18 cellular contexts compared by ENCODE assay signal in the genomic region with DNA sequence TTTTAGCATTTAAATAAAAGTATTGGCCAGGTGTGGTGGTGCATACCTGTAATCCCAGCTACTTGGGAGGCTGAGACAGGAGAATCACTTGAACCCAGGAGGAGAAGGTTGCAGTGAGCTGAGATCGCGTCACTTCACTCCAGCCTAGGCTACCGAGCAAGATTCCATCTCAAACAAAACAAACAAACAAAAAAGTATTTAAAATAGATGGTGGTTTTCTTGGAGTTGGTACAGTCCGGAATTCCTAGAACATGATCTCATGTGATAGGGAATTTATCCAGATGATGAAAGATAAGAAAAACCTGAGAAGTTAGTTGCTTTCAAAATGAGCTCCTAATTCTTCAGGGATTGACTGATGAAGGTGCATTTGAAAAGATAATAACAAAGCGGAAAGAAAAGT.
DNase-seq lines count a peak whose midpoint lies in the region; ATAC-seq and TF ChIP-seq lines count a peak whose summit lies in the region.
"Had no signal": no experiment of that assay in that cellular context is flagged by ENCODE, and none has a peak within 500 bp of the region (broad histone marks: within the 10 kb centered on the region; RNA-seq: fewer than 3 reads in every experiment).

No MANE protein-coding gene starts in this region.

- H3K4me1 ChIP-seq in GM23248 (ENCODE audit: insufficient read depth) = peaks cover 28% of the 10 kb centered on the region
- H3K4me1 ChIP-seq in SJSA1 (replicated peaks) = peaks cover 28% of the 10 kb centered on the region

- 95 to 98% methylated on average over 5 of the region's 5 CpGs for WGBS in GM23248 (ENCODE audit: low coverage in 1 of 2, low lambda C conversion rate in 2 of 2, missing lambda C conversion rate in 2 of 2), 2 experiments

- H3K79me2 ChIP-seq in GM23248 (ENCODE audit: insufficient read depth) = peaks cover 100% of the 10 kb centered on the region

- in situ Hi-C loops in GM23248 (cut with MboI) = no loop called here

- no peak overlapping the region for H3K27ac ChIP-seq in GM23248
- H3K27ac ChIP-seq in SJSA1 = peak overlapping the region; percentile 41
- H3K27ac ChIP-seq: dorsolateral prefrontal cortex, gastroesophageal sphincter, testis had no signal

- H3K9me3 ChIP-seq in GM23248 (ENCODE audit: low read depth) = no peaks in the 10 kb centered on the region
- H3K9me3 ChIP-seq in SJSA1 (replicated peaks) = no peaks in the 10 kb centered on the region; the same call in 1 of the 2 replicates
- H3K9me3 ChIP-seq: gastroesophageal sphincter, testis had no signal

- intact Hi-C loops in activated T-helper 2 cell treated with anti-CD3 and anti-CD28 coated beads, Interferon-gamma antibody, Interleukin-2, Interleukin-4, amounts not matched to agents 10 μg/mL and 5 μg/mL and 100 μg/mL, durations not matched to agents 14 hours and 24 hours and 36 hours (cut with micrococcal nuclease) = no loop called here

- no peaks in the 10 kb centered on the region for H3K27me3 Mint-ChIP-seq in activated T-helper 2 cell treated with anti-CD3 and anti-CD28 coated beads, Interferon-gamma antibody, Interleukin-2, Interleukin-4, amounts not matched to agents 10 μg/mL and 5 μg/mL and 100 μg/mL, durations not matched to agents 14 hours and 24 hours and 36 hours (ENCODE audit: low read depth)
- H3K27me3 Mint-ChIP-seq: activated naive CD8-positive, alpha-beta T cell treated with anti-CD3 and anti-CD28 coated beads for 36 hours had no signal

- H3K36me3 ChIP-seq in GM23248 (ENCODE audit: low read depth) = peaks cover 32% of the 10 kb centered on the region
- H3K36me3 ChIP-seq in SJSA1 = peaks cover 40% of the 10 kb centered on the region

- no peak overlapping the region for H2AFZ ChIP-seq in GM23248

- H3K4me1 Mint-ChIP-seq in activated T-helper 2 cell treated with anti-CD3 and anti-CD28 coated beads, Interferon-gamma antibody, Interleukin-2, Interleukin-4, amounts not matched to agents 10 μg/mL and 5 μg/mL and 100 μg/mL, durations not matched to agents 14 hours and 24 hours and 36 hours (ENCODE audit: low read depth) = peaks cover 16% of the 10 kb centered on the region

- no peak for TF ChIP-seq CTCF in epithelial cell of esophagus (IDR thresholded peaks at IDR 0.05; ENCODE audit: insufficient read depth, low read depth, low read length, missing control alignments)

- H3K4me3 ChIP-seq in GM23248 (no peak overlapping the region), SJSA1 (no peak overlapping the region), epithelial cell of esophagus (ENCODE audit: low read length) (no peak overlapping the region)
- H3K4me3 ChIP-seq: dorsolateral prefrontal cortex, gastroesophageal sphincter, GM12878, testis had no signal

- no peak overlapping the region for H3K4me2 ChIP-seq in GM23248 (ENCODE audit: unreplicated experiment)

- H3K27me3 ChIP-seq in GM23248 (replicated peaks; ENCODE audit: insufficient read depth) = no peaks in the 10 kb centered on the region
- no peaks in the 10 kb centered on the region for H3K27me3 ChIP-seq in SJSA1 (replicated peaks)
- H3K27me3 ChIP-seq: dorsolateral prefrontal cortex, gastroesophageal sphincter, testis had no signal

- H3F3A ChIP-seq in GM23248 (ENCODE audit: insufficient read depth) = peaks cover 20% of the 10 kb centered on the region

- peaks cover 67% of the 10 kb centered on the region for H3K36me3 Mint-ChIP-seq in activated T-helper 2 cell treated with anti-CD3 and anti-CD28 coated beads, Interferon-gamma antibody, Interleukin-2, Interleukin-4, amounts not matched to agents 10 μg/mL and 5 μg/mL and 100 μg/mL, durations not matched to agents 14 hours and 24 hours and 36 hours (ENCODE audit: low read depth)

- H3K9me3 Mint-ChIP-seq in activated T-helper 2 cell treated with anti-CD3 and anti-CD28 coated beads, Interferon-gamma antibody, Interleukin-2, Interleukin-4, amounts not matched to agents 10 μg/mL and 5 μg/mL and 100 μg/mL, durations not matched to agents 14 hours and 24 hours and 36 hours = no peaks in the 10 kb centered on the region
- H3K9me3 Mint-ChIP-seq: activated naive CD8-positive, alpha-beta T cell treated with anti-CD3 and anti-CD28 coated beads for 36 hours had no signal

- DNase-seq in GM23248 (peak; percentile 10), SJSA1 (ENCODE audit: low read depth in 1 of 2, low spot score in 2 of 2) (peak; percentile 58 to 84), epithelial cell of esophagus (ENCODE audit: low read depth) (peak; percentile 34), non-pigmented ciliary epithelial cell (ENCODE audit: low read depth) (peak; percentile 83), cerebellar nuclear complex (lab: John Stamatoyannopoulos, UW) (no peak), NCI-H446 treated with DMSO at 0.1 percent for 48 hours (lab: John Stamatoyannopoulos, UW) (no peak)
- no peak for DNase-seq in activated T-helper 2 cell treated with anti-CD3 and anti-CD28 coated beads, Interferon-gamma antibody, Interleukin-2, Interleukin-4, amounts not matched to agents 10 μg/mL and 5 μg/mL and 100 μg/mL, durations not matched to agents 14 hours and 24 hours and 36 hours (ENCODE audit: low spot score)
- DNase-seq: activated CD4-positive, alpha-beta T cell treated with anti-CD3 and anti-CD28 coated beads for 4 hours; activated naive CD8-positive, alpha-beta T cell treated with anti-CD3 and anti-CD28 coated beads for 36 hours; activated T-cell treated with anti-CD3 and anti-CD28 coated beads for 4 hours; DND-41; dorsolateral prefrontal cortex; NCI-H2081; NCI-H774; testis had no signal

- ATAC-seq in GM18870 (IDR thresholded peaks at IDR 0.05; ENCODE audit: unreplicated experiment) = no peak
- ATAC-seq: gastroesophageal sphincter, GM12878 had no signal

- no peak overlapping the region for H3K27ac Mint-ChIP-seq in activated T-helper 2 cell treated with anti-CD3 and anti-CD28 coated beads, Interferon-gamma antibody, Interleukin-2, Interleukin-4, amounts not matched to agents 10 μg/mL and 5 μg/mL and 100 μg/mL, durations not matched to agents 14 hours and 24 hours and 36 hours
- H3K27ac Mint-ChIP-seq: activated naive CD8-positive, alpha-beta T cell treated with anti-CD3 and anti-CD28 coated beads for 36 hours had no signal

- no peak overlapping the region for H3K9ac ChIP-seq in GM23248

- H3K4me3 Mint-ChIP-seq in activated T-helper 2 cell treated with anti-CD3 and anti-CD28 coated beads, Interferon-gamma antibody, Interleukin-2, Interleukin-4, amounts not matched to agents 10 μg/mL and 5 μg/mL and 100 μg/mL, durations not matched to agents 14 hours and 24 hours and 36 hours (ENCODE audit: low read depth) = no peak overlapping the region
- H3K4me3 Mint-ChIP-seq: activated naive CD8-positive, alpha-beta T cell treated with anti-CD3 and anti-CD28 coated beads for 36 hours had no signal

- no peaks in the 10 kb centered on the region for H3K9me2 ChIP-seq in GM23248 (ENCODE audit: insufficient read depth)

- no peaks in the 10 kb centered on the region for H4K20me1 ChIP-seq in GM23248 (ENCODE audit: insufficient read depth)

Comparison
In these comparisons a context has a peak if more than half of its experiments do, and no peak if none do; other contexts are left out.
1. DNase-seq: peak in GM23248 (single experiment), SJSA1 (2 of 2), epithelial cell of esophagus (single experiment) and non-pigmented ciliary epithelial cell (single experiment); none in cerebellar nuclear complex (0 of 2), activated T-helper 2 cell treated with anti-CD3 and anti-CD28 coated beads, Interferon-gamma antibody, Interleukin-2, Interleukin-4, amounts not matched to agents 10 μg/mL and 5 μg/mL and 100 μg/mL, durations not matched to agents 14 hours and 24 hours and 36 hours (single experiment) and NCI-H446 treated with DMSO at 0.1 percent for 48 hours (single experiment).